30 cellular contexts compared by ENCODE assay signal in genomic region chr20:6513586-6513985, GRCh38.
"Had no signal": no experiment of that assay in that cellular context is flagged by ENCODE, and none has a peak within 500 bp of the region (broad histone marks: within the 10 kb centered on the region; RNA-seq: fewer than 3 reads in every experiment).

No MANE protein-coding gene starts in this region.

- ATAC-seq: activated naive CD4-positive, alpha-beta T cell treated with anti-CD3 and anti-CD28 coated beads, Interleukin-2, amount 50 U/mL, for 72 hours; activated T-cell treated with anti-CD3 and anti-CD28 coated beads, Interleukin-2, amount 50 U/mL, for 72 hours; body of pancreas; effector memory CD8-positive, alpha-beta T cell; foreskin keratinocyte; gastrocnemius medialis; heart left ventricle; WTC11 had no signal

- H3K27me3 Mint-ChIP-seq: activated CD4-positive, alpha-beta memory T cell treated with anti-CD3 and anti-CD28 coated beads, Interleukin-2, amount 10 ng/mL, durations not matched to agents 7 days and 5 days; activated naive CD4-positive, alpha-beta T cell treated with anti-CD3 and anti-CD28 coated beads, Interleukin-2, amount 10 ng/mL, durations not matched to agents 7 days and 5 days; activated naive CD8-positive, alpha-beta T cell treated with anti-CD3 and anti-CD28 coated beads, Interleukin-2, amount 10 ng/mL, durations not matched to agents 7 days and 5 days; activated T-cell treated with anti-CD3 and anti-CD28 coated beads, Interleukin-2, amount 50 U/mL, for 24 hours; effector memory CD8-positive, alpha-beta T cell had no signal

- H3K36me3 ChIP-seq: ascending aorta, esophagus muscularis mucosa, gastrocnemius medialis, heart left ventricle had no signal

- H3K9me3 Mint-ChIP-seq: activated naive CD4-positive, alpha-beta T cell treated with anti-CD3 and anti-CD28 coated beads, Interleukin-2, amount 10 ng/mL, durations not matched to agents 7 days and 5 days; activated T-cell treated with anti-CD3 and anti-CD28 coated beads, Interleukin-2, amount 50 U/mL, for 24 hours had no signal

- H3K4me3 ChIP-seq: ascending aorta, body of pancreas, esophagus muscularis mucosa, gastrocnemius medialis, heart left ventricle had no signal

- H3K4me1 ChIP-seq: ascending aorta, body of pancreas, esophagus muscularis mucosa, foreskin keratinocyte, gastrocnemius medialis, heart left ventricle had no signal

- H3K27ac Mint-ChIP-seq: activated CD4-positive, alpha-beta memory T cell treated with anti-CD3 and anti-CD28 coated beads, Interleukin-2, amount 10 ng/mL, durations not matched to agents 7 days and 5 days; activated naive CD4-positive, alpha-beta T cell treated with anti-CD3 and anti-CD28 coated beads, Interleukin-2, amount 10 ng/mL, durations not matched to agents 7 days and 5 days; activated naive CD4-positive, alpha-beta T cell treated with anti-CD3 and anti-CD28 coated beads, Interleukin-2, amount 50 U/mL, for 72 hours; activated naive CD8-positive, alpha-beta T cell treated with anti-CD3 and anti-CD28 coated beads, Interleukin-2, amount 10 ng/mL, durations not matched to agents 7 days and 5 days; activated T-cell treated with anti-CD3 and anti-CD28 coated beads, Interleukin-2, amount 50 U/mL, for 24 hours; activated T-cell treated with anti-CD3 and anti-CD28 coated beads, Interleukin-2, amount 50 U/mL, for 72 hours; effector memory CD8-positive, alpha-beta T cell; WTC11 had no signal

- DNase-seq: activated CD4-positive, alpha-beta memory T cell treated with anti-CD3 and anti-CD28 coated beads, Interleukin-2, amount 10 ng/mL, durations not matched to agents 7 days and 5 days; activated CD4-positive, alpha-beta T cell treated with anti-CD3 and anti-CD28 coated beads for 48 hours; activated CD4-positive, alpha-beta T cell treated with anti-CD3 and anti-CD28 coated beads, Interleukin-2, amount 50 U/mL, for 1 hour; activated CD8-positive, alpha-beta memory T cell treated with anti-CD3 and anti-CD28 coated beads, Interleukin-2, amount 50 U/mL, for 48 hours; activated gamma-delta T cell; activated naive CD4-positive, alpha-beta T cell; activated naive CD4-positive, alpha-beta T cell treated with anti-CD3 and anti-CD28 coated beads, Interleukin-2, amount 10 ng/mL, durations not matched to agents 7 days and 5 days; activated naive CD8-positive, alpha-beta T cell treated with anti-CD3 and anti-CD28 coated beads, Interleukin-2, amount 10 ng/mL, durations not matched to agents 7 days and 5 days; activated T-cell treated with anti-CD3 and anti-CD28 coated beads for 4 hours; activated T-cell treated with anti-CD3 and anti-CD28 coated beads, Interleukin-2, amount 50 U/mL, for 24 hours; activated T-cell treated with anti-CD3 and anti-CD28 coated beads, Interleukin-2, amount 50 U/mL, for 72 hours; body of pancreas; caudate nucleus; cortex of kidney; dermis blood vessel endothelial cell; effector CD4-positive, alpha-beta T cell; effector memory CD8-positive, alpha-beta T cell; erythroblast; foreskin keratinocyte; gastrocnemius medialis; glutamatergic neuron; heart left ventricle; T-helper 2 cell had no signal

- H3K4me3 Mint-ChIP-seq: activated CD4-positive, alpha-beta memory T cell treated with anti-CD3 and anti-CD28 coated beads, Interleukin-2, amount 10 ng/mL, durations not matched to agents 7 days and 5 days; activated naive CD4-positive, alpha-beta T cell treated with anti-CD3 and anti-CD28 coated beads, Interleukin-2, amount 10 ng/mL, durations not matched to agents 7 days and 5 days; activated naive CD8-positive, alpha-beta T cell treated with anti-CD3 and anti-CD28 coated beads, Interleukin-2, amount 10 ng/mL, durations not matched to agents 7 days and 5 days; activated T-cell treated with anti-CD3 and anti-CD28 coated beads, Interleukin-2, amount 50 U/mL, for 24 hours; activated T-cell treated with anti-CD3 and anti-CD28 coated beads, Interleukin-2, amount 50 U/mL, for 72 hours; effector memory CD8-positive, alpha-beta T cell; WTC11 had no signal

- H3K36me3 Mint-ChIP-seq: activated naive CD4-positive, alpha-beta T cell treated with anti-CD3 and anti-CD28 coated beads, Interleukin-2, amount 10 ng/mL, durations not matched to agents 7 days and 5 days; activated naive CD4-positive, alpha-beta T cell treated with anti-CD3 and anti-CD28 coated beads, Interleukin-2, amount 50 U/mL, for 72 hours; activated naive CD8-positive, alpha-beta T cell treated with anti-CD3 and anti-CD28 coated beads, Interleukin-2, amount 10 ng/mL, durations not matched to agents 7 days and 5 days; WTC11 had no signal

- H3K27ac ChIP-seq: ascending aorta, body of pancreas, esophagus muscularis mucosa, foreskin keratinocyte, gastrocnemius medialis, heart left ventricle, VCaP had no signal

- FAIRE-seq: colon, TTC549 had no signal

- H3K27me3 ChIP-seq: ascending aorta, body of pancreas, esophagus muscularis mucosa, foreskin keratinocyte, gastrocnemius medialis, heart left ventricle had no signal

- H3K9me3 ChIP-seq: body of pancreas, gastrocnemius medialis had no signal

- H3K4me1 Mint-ChIP-seq: activated CD4-positive, alpha-beta memory T cell treated with anti-CD3 and anti-CD28 coated beads, Interleukin-2, amount 10 ng/mL, durations not matched to agents 7 days and 5 days; activated naive CD4-positive, alpha-beta T cell treated with anti-CD3 and anti-CD28 coated beads, Interleukin-2, amount 10 ng/mL, durations not matched to agents 7 days and 5 days; activated naive CD8-positive, alpha-beta T cell treated with anti-CD3 and anti-CD28 coated beads, Interleukin-2, amount 10 ng/mL, durations not matched to agents 7 days and 5 days; WTC11 had no signal
